Comparison of ENCODE assay signal across 8 cellular contexts in genomic region chr1:42333662-42334239, GRCh38. TPM values are rescaled to one million over a fixed set of nuclear protein-coding genes. Genes with fewer than 3 reads are reported as not detected.
DNase-seq lines count a peak whose midpoint lies in the region; ATAC-seq and TF ChIP-seq lines count a peak whose summit lies in the region.

No MANE protein-coding gene starts in this region.

- H3K36me3 ChIP-seq in IMR-90 (ENCODE audit: control insufficient read depth, insufficient read depth, low read length) (no peaks in the 10 kb centered on the region), mammary epithelial cell (ENCODE audit: insufficient read depth, low read length) (no peaks in the 10 kb centered on the region), muscle layer of duodenum (ENCODE audit: control insufficient read depth in 1 of 2, insufficient read depth in 2 of 2, low read length in 2 of 2) (no peaks in the 10 kb centered on the region)

- no peaks in the 10 kb centered on the region for H3K27me3 ChIP-seq in IMR-90 (ENCODE audit: control insufficient read depth, insufficient read depth, low read length)
- H3K27me3 ChIP-seq in mammary epithelial cell (ENCODE audit: insufficient read depth, low read length), result no peaks in the 10 kb centered on the region
- no peaks in the 10 kb centered on the region for H3K27me3 ChIP-seq in muscle layer of duodenum (ENCODE audit: low read depth, low read length)

- H3K79me1 ChIP-seq in IMR-90 (ENCODE audit: low read depth in 1 of 2, low read length in 2 of 2), result peaks cover 0 to 40% of the 10 kb centered on the region in 2 experiments; a peak in 2 of 4 replicates

- CTCF ChIA-PET in IMR-90 (lab: Yijun Ruan, JAX) (interaction anchor here (1.4 kb wide), 1 partner anchor 159 kb away, joined by 4 read pairs; no protein-coding TSS in a partner anchor), mammary epithelial cell (lab: Charles Lee; ENCODE audit: low non-redundant PET) (no interaction called here)

- peaks cover 67% of the 10 kb centered on the region for H3K79me2 ChIP-seq in mammary epithelial cell (ENCODE audit: insufficient read depth, low read length)

- no peak for TF ChIP-seq POLR2A in IMR-90 (IDR thresholded peaks at IDR 0.05; ENCODE audit: low read depth, low read length)

- BruUV-seq in IMR-90 (replicated peaks; lab: Mats Ljungman, UMichigan) (TSS peak; percentile 58), mammary epithelial cell (replicated peaks; lab: Mats Ljungman, UMichigan) (TSS peak; percentile 19)

- peak overlapping the region; percentile 49 for H3K14ac ChIP-seq in IMR-90 (replicated peaks; ENCODE audit: low read depth, low read length)

- no peak overlapping the region for H2BK15ac ChIP-seq in IMR-90 (ENCODE audit: low read depth, low read length)

- POLR2A ChIA-PET in IMR-90 (lab: Charles Lee; ENCODE audit: unreplicated experiment), result no interaction called here

- no peak for TF ChIP-seq CTCF in IMR-90 (conservative IDR thresholded peaks at IDR 0.05; ENCODE audit: low read depth, low read length)
- TF ChIP-seq CTCF in mammary epithelial cell (conservative IDR thresholded peaks at IDR 0.05 in 1 of 2, IDR thresholded peaks at IDR 0.05 in 1 of 2; ENCODE audit: extremely low read depth in 1 of 2, insufficient read depth in 1 of 2, low read depth in 1 of 2, low read length in 2 of 2), result no peak

- no peak overlapping the region for H2BK120ac ChIP-seq in IMR-90 (ENCODE audit: low read depth, low read length)

- H4K91ac ChIP-seq in IMR-90 (ENCODE audit: insufficient read depth, low read depth, low read length), result no peak overlapping the region

- H3K9me3 ChIP-seq in IMR-90 (ENCODE audit: control insufficient read depth, insufficient read depth, low read length), result no peaks in the 10 kb centered on the region
- H3K9me3 ChIP-seq in mammary epithelial cell (replicated peaks; ENCODE audit: insufficient read depth, low read length), result no peaks in the 10 kb centered on the region
- no peaks in the 10 kb centered on the region for H3K9me3 ChIP-seq in muscle layer of duodenum (ENCODE audit: control insufficient read depth in 1 of 2, low read length in 2 of 2)

- WGBS in IMR-90 (ENCODE audit: extremely low coverage in 2 of 2, insufficient read length in 1 of 2), 2 experiments, result no CpG with 5 or more reads among the region's 6 CpGs
- WGBS in mammary epithelial cell (ENCODE audit: low coverage, missing lambda C conversion rate), result 1% methylated on average over 6 of the region's 6 CpGs

- no peak overlapping the region for H2AK9ac ChIP-seq in IMR-90 (replicated peaks; ENCODE audit: low read depth, low read length, poor library complexity)

- dilution Hi-C loops in IMR-90 (cut with HindIII; ENCODE audit: low sequenced_read_pairs, unreplicated experiment), result no loop called here
- dilution Hi-C loops in mammary epithelial cell (cut with HindIII; ENCODE audit: low sequenced_read_pairs), result no loop called here

- no peak overlapping the region for H4K5ac ChIP-seq in IMR-90 (ENCODE audit: low read depth, low read length)

- peak overlapping the region; percentile 74; the same call in 1 of the 2 replicates for H3K23ac ChIP-seq in IMR-90 (ENCODE audit: low read depth, low read length)

- H3K4me3 ChIP-seq in IMR-90 (ENCODE audit: insufficient read depth, low read depth, low read length) (peak overlapping the region; percentile 93), mammary epithelial cell (replicated peaks in 1 of 3; ENCODE audit: insufficient read depth in 1 of 3, low read depth in 2 of 3, low read length in 3 of 3) (peak overlapping the region; percentile 90 to 99 (median 95)), muscle layer of duodenum (ENCODE audit: low read depth in 1 of 2, low read length in 2 of 2) (peak overlapping the region; percentile 82 to 92)

- TF ChIP-seq RAD21 in IMR-90 (IDR thresholded peaks at IDR 0.05; ENCODE audit: low read length), result no peak

- peak; percentile 20 for DNase-seq in IMR-90
- DNase-seq in mammary epithelial cell, result peak; percentile 28
- DNase-seq in NCI-H187 treated with DMSO at 0.1 percent for 48 hours (lab: John Stamatoyannopoulos, UW), result no peak
- DNase-seq in G401 (ENCODE audit: low spot score), result no peak
- DNase-seq in C1 segment of cervical spinal cord (lab: John Stamatoyannopoulos, UW), result no peak
- DNase-seq in NCI-H226, result no peak

- in situ Hi-C loops in IMR-90 (cut with MboI; ENCODE audit: low sequenced_read_pairs), result no loop called here
- in situ Hi-C loops in mammary epithelial cell (cut with MboI; ENCODE audit: low sequenced_read_pairs in 2 of 2), result no loop called here
- in situ Hi-C loops in G401 (cut with HindIII; ENCODE audit: low sequenced_read_pairs), result no loop called here

- peak overlapping the region; percentile 86 for H2BK5ac ChIP-seq in IMR-90 (ENCODE audit: low read depth, low read length, poor library complexity, severe bottlenecking)

- H4K20me1 ChIP-seq in IMR-90 (ENCODE audit: insufficient read depth, low read length) (peaks cover 54% of the 10 kb centered on the region), mammary epithelial cell (ENCODE audit: insufficient read depth, low read length) (peaks cover 4% of the 10 kb centered on the region)

- H2AFZ ChIP-seq in IMR-90 (replicated peaks; ENCODE audit: low read length, poor library complexity), result no peak overlapping the region
- H2AFZ ChIP-seq in mammary epithelial cell (ENCODE audit: low read depth, low read length), result peak overlapping the region; percentile 87

- H3K56ac ChIP-seq in IMR-90 (ENCODE audit: extremely low read depth, insufficient read depth, low read length), result peak overlapping the region; percentile 71; the same call in 1 of the 2 replicates

- H2AK5ac ChIP-seq in IMR-90 (ENCODE audit: low read depth, low read length), result peak overlapping the region; percentile 74; the same call in 1 of the 2 replicates

- H3K4me1 ChIP-seq in IMR-90 (ENCODE audit: control insufficient read depth, insufficient read depth, low read length), result no peaks in the 10 kb centered on the region
- peaks cover 13% of the 10 kb centered on the region for H3K4me1 ChIP-seq in mammary epithelial cell (ENCODE audit: insufficient read depth, low read length)
- H3K4me1 ChIP-seq in muscle layer of duodenum (ENCODE audit: control insufficient read depth in 1 of 2, insufficient read depth in 2 of 2, low read length in 2 of 2), result peaks cover 0 to 18% of the 10 kb centered on the region in 2 donors

- H3K4me2 ChIP-seq in IMR-90 (ENCODE audit: low read depth, low read length) (peak overlapping the region; percentile 99), mammary epithelial cell (ENCODE audit: insufficient read depth, low read depth, low read length) (peak overlapping the region; percentile 79)

- no peak overlapping the region for H3K18ac ChIP-seq in IMR-90 (ENCODE audit: low read depth, low read length)

- H3K9ac ChIP-seq in IMR-90 (ENCODE audit: low read depth, low read length) (peak overlapping the region; percentile 91), mammary epithelial cell (ENCODE audit: insufficient read depth, low read length) (peak overlapping the region; percentile 83)

- H2BK20ac ChIP-seq in IMR-90 (ENCODE audit: low read depth, low read length), result no peak overlapping the region

- H3K4ac ChIP-seq in IMR-90 (ENCODE audit: low read depth, low read length), result no peak overlapping the region

- ATAC-seq in GM18867 (IDR thresholded peaks at IDR 0.05; ENCODE audit: unreplicated experiment) (peak; percentile 3), IMR-90 (ENCODE audit: low read depth) (no peak)

- H4K8ac ChIP-seq in IMR-90 (ENCODE audit: low read depth in 2 of 2, low read length in 2 of 2), result peak overlapping the region in 1 of 2 experiments; percentile 39; a peak in 1 of 4 replicates

- intact Hi-C loops in IMR-90 (cut with micrococcal nuclease) (loop anchor here (1.0 to 10.0 kb wide), 4 partner anchors 123 to 431 kb away; partner anchors contain the start of genes C1orf50, P3H1, PPCS and ZMYND12), mammary epithelial cell (cut with micrococcal nuclease) (loop anchor here (1.0 to 2.0 kb wide), 3 partner anchors 21 to 187 kb away; no protein-coding TSS in a partner anchor)

- H3K9me1 ChIP-seq in IMR-90 (ENCODE audit: insufficient read depth, low read length), result no peaks in the 10 kb centered on the region

- H3K27ac ChIP-seq in IMR-90 (ENCODE audit: insufficient read depth, low read length), result peak overlapping the region; percentile 73
- H3K27ac ChIP-seq in mammary epithelial cell (ENCODE audit: insufficient read depth, low read depth, low read length), result peak overlapping the region; percentile 83
- H3K27ac ChIP-seq in muscle layer of duodenum (ENCODE audit: low read length), result peak overlapping the region; percentile 5

TF ChIP-seq in IMR-90, 13 proteins besides CTCF, POLR2A, EP300 and RAD21 (continues in another document):
- TF ChIP-seq MXI1 (IDR thresholded peaks at IDR 0.05; ENCODE audit: borderline replicate concordance, low read depth, low read length) (no peak), CEBPB (IDR thresholded peaks at IDR 0.05; ENCODE audit: low read depth, low read length) (no peak), MAFK (IDR thresholded peaks at IDR 0.05; ENCODE audit: low read depth, low read length) (no peak), MAZ (IDR thresholded peaks at IDR 0.05; ENCODE audit: borderline replicate concordance, low read depth, low read length) (no peak), FOS (IDR thresholded peaks at IDR 0.05; ENCODE audit: low read depth, low read length) (no peak), BHLHE40 (IDR thresholded peaks at IDR 0.05; ENCODE audit: low read depth, low read length) (no peak), RFX5 (IDR thresholded peaks at IDR 0.05; ENCODE audit: low read depth, low read length) (no peak), NFE2L2 (IDR thresholded peaks at IDR 0.05; ENCODE audit: low read depth, low read length) (no peak)

RNA-seq across cellular contexts. Expression of gene FOXJ3, which starts 1.3 kb away (rescaled TPM):
- 28.1 and 30.5 TPM in 2 replicates for total RNA-seq in IMR-90 (2012; rRNA removed)
- polyA plus RNA-seq in IMR-90 (2012; rRNA removed), result 16.6 and 16.7 TPM in 2 replicates
- polyA plus RNA-seq in IMR-90 (2012; cell fraction: cytosol; rRNA removed), result 6.9 and 7.0 TPM in 2 replicates
- 21.5 and 62.8 TPM in 2 replicates for polyA plus RNA-seq in IMR-90 (2012; cell fraction: nucleus; rRNA removed; ENCODE audit: low replicate concordance)
- 10 to 100 TPM; 40.8 to 43.1 TPM for total RNA-seq in mammary epithelial cell
- polyA plus RNA-seq in mammary epithelial cell, result 28.4 TPM
- 46.6 TPM for polyA minus RNA-seq in mammary epithelial cell
- total RNA-seq in G401 (2014; rRNA removed; shearing (Covaris generic)), result 20.1 and 21.4 TPM in 2 replicates

RNA-seq across cellular contexts. Expression of gene RIMKLA, which starts 46.8 kb away (rescaled TPM):
- total RNA-seq in IMR-90 (2012; rRNA removed) (not detected in 2 replicates), mammary epithelial cell (not detected)
- polyA plus RNA-seq in IMR-90 (2012; rRNA removed) (not detected in 2 replicates), mammary epithelial cell (0.03 TPM)
- 0.03 TPM in 1 of 2 replicates, not detected in the other for polyA plus RNA-seq in IMR-90 (2012; cell fraction: cytosol; rRNA removed)
- polyA plus RNA-seq in IMR-90 (2012; cell fraction: nucleus; rRNA removed; ENCODE audit: low replicate concordance), result not detected in 2 replicates
- not detected for polyA minus RNA-seq in mammary epithelial cell
- total RNA-seq in G401 (2014; rRNA removed; shearing (Covaris generic)), result 0.37 TPM in 1 of 2 replicates, not detected in the other

Comparison
In these comparisons a context has a peak if more than half of its experiments do, and no peak if none do; other contexts are left out.
1. DNase-seq: peak in IMR-90 (single experiment) and mammary epithelial cell (single experiment); none in NCI-H187 treated with DMSO at 0.1 percent for 48 hours (single experiment), G401 (single experiment), C1 segment of cervical spinal cord (0 of 14) and NCI-H226 (single experiment).
2. H3K27ac ChIP-seq: peak in every context shown above with its lines; median percentile 83 in mammary epithelial cell; 73 in IMR-90; 5 in muscle layer of duodenum.
3. Peak in every context shown above with its lines, with median percentiles within 50 percentile points of each other: H3K4me3 ChIP-seq.